ENCODE assay signal across 18 cellular contexts in genomic region chr6:104253236-104253635, GRCh38.
"Had no signal": no experiment of that assay in that cellular context is flagged by ENCODE, and none has a peak within 500 bp of the region (broad histone marks: within the 10 kb centered on the region; RNA-seq: fewer than 3 reads in every experiment).

No MANE protein-coding gene starts in this region.

- H3K4me3 ChIP-seq: esophagus muscularis mucosa, gastrocnemius medialis, left ventricle myocardium inferior, lower lobe of right lung, right atrium auricular region, stomach, thoracic aorta, transverse colon had no signal

- H3K27me3 Mint-ChIP-seq: memory B cell; naive thymus-derived CD4-positive, alpha-beta T cell had no signal

- H3K4me1 Mint-ChIP-seq: memory B cell; naive thymus-derived CD4-positive, alpha-beta T cell had no signal

- ATAC-seq: gastrocnemius medialis; lower lobe of right lung; naive thymus-derived CD4-positive, alpha-beta T cell had no signal

- H3K4me1 ChIP-seq: esophagus muscularis mucosa, gastrocnemius medialis, left ventricle myocardium inferior, lower lobe of right lung, right atrium auricular region, stomach, transverse colon had no signal

- H3K27ac Mint-ChIP-seq: memory B cell; naive thymus-derived CD4-positive, alpha-beta T cell had no signal

- H3K36me3 ChIP-seq: esophagus muscularis mucosa, gastrocnemius medialis, left ventricle myocardium inferior, lower lobe of right lung, right atrium auricular region, stomach, thoracic aorta, transverse colon had no signal

- DNase-seq: effector memory CD4-positive, alpha-beta T cell; gastrocnemius medialis; glutamatergic neuron; left ventricle myocardium inferior; lower lobe of right lung; naive thymus-derived CD4-positive, alpha-beta T cell; posterior cingulate gyrus; small intestine; stimulated activated CD4-positive, alpha-beta T cell treated with anti-CD3 and anti-CD28 coated beads, Interleukin-12 subunit alpha, Interleukin-12 subunit beta, amount 100 ng/mL, for 4 hours; stimulated activated naive CD4-positive, alpha-beta T cell; stomach; substantia nigra; transverse colon had no signal

- H3K4me3 Mint-ChIP-seq: memory B cell; naive thymus-derived CD4-positive, alpha-beta T cell had no signal

- H3K27me3 ChIP-seq: esophagus muscularis mucosa, gastrocnemius medialis, right atrium auricular region, stomach, transverse colon had no signal

- H3K27ac ChIP-seq: epithelial cell of prostate, esophagus muscularis mucosa, gastrocnemius medialis, left ventricle myocardium inferior, lower lobe of right lung, right atrium auricular region, stomach, thoracic aorta, transverse colon had no signal

- H3K9me3 ChIP-seq: esophagus muscularis mucosa, gastrocnemius medialis, left ventricle myocardium inferior, lower lobe of right lung, right atrium auricular region, stomach, thoracic aorta, transverse colon had no signal

- H3K36me3 Mint-ChIP-seq: memory B cell; naive thymus-derived CD4-positive, alpha-beta T cell had no signal
